ENCODE assay signal across 1 cellular context in genomic region chr5:73131711-73132428, GRCh38.
TF ChIP-seq lines count a peak whose summit lies in the region.

No MANE protein-coding gene starts in this region.

TF ChIP-seq in GM23338, 12 proteins besides CTCF, POLR2A, EP300 and RAD21 (continued from another document):
- TF ChIP-seq REST (IDR thresholded peaks at IDR 0.05; ENCODE audit: unreplicated experiment): no peak
- no peak for TF ChIP-seq STAT1 (IDR thresholded peaks at IDR 0.05; ENCODE audit: unreplicated experiment)
- TF ChIP-seq POLR2AphosphoS5 (IDR thresholded peaks at IDR 0.05; ENCODE audit: low read depth): no peak
- TF ChIP-seq JUNB (IDR thresholded peaks at IDR 0.05; ENCODE audit: unreplicated experiment): no peak
- no peak for TF ChIP-seq ZNF114 (CRISPR knock-in tag; IDR thresholded peaks at IDR 0.05)
- TF ChIP-seq CREB1 (CRISPR knock-in tag; IDR thresholded peaks at IDR 0.05; ENCODE audit: low read depth): no peak
- no peak for TF ChIP-seq ZNF462 (CRISPR knock-in tag; IDR thresholded peaks at IDR 0.05)
- no peak for TF ChIP-seq ZNF331 (CRISPR knock-in tag; IDR thresholded peaks at IDR 0.05; ENCODE audit: low read depth)
